In genomic region chr6:33420493-33421343, GRCh38 we compare ENCODE assay signal across 1 cellular context.
TF ChIP-seq lines count a peak whose summit lies in the region.

No MANE protein-coding gene starts in this region.

TF ChIP-seq in K562, 482 proteins besides CTCF, POLR2A, EP300 and RAD21 (continued from another document and continues in another):
- TF ChIP-seq TFE3 (CRISPR knock-in tag; IDR thresholded peaks at IDR 0.05) (no peak), PURB (CRISPR knock-in tag; IDR thresholded peaks at IDR 0.05; ENCODE audit: low read depth) (no peak), GMEB1 (CRISPR knock-in tag; IDR thresholded peaks at IDR 0.05) (no peak), CBX8 (IDR thresholded peaks at IDR 0.05; ENCODE audit: borderline replicate concordance, extremely low read depth, low read depth, low read length, poor library complexity, severe bottlenecking) (no peak), JUND (IDR thresholded peaks at IDR 0.05; ENCODE audit: borderline replicate concordance, low read depth, low read length) (peak; percentile 49; the same call in 1 of the 2 replicates), JUND (tag; IDR thresholded peaks at IDR 0.05; ENCODE audit: borderline replicate concordance, low read depth, low read length) (0 out of 3 replicates have a peak, but pooled peaks have one; percentile 26), PYGO2 (tag; IDR thresholded peaks at IDR 0.05) (no peak), NR2C1 (IDR thresholded peaks at IDR 0.05) (peak; percentile 40; the same call in 1 of the 2 replicates), NR2C1 (tag; IDR thresholded peaks at IDR 0.05) (0 out of 2 replicates have a peak, but pooled peaks have one; percentile 30), TAF7 (tag; IDR thresholded peaks at IDR 0.05) (no peak), FOSL1 (tag; conservative IDR thresholded peaks at IDR 0.05) (no peak), BCOR (IDR thresholded peaks at IDR 0.05) (peak; percentile 62; the same call in 1 of the 2 replicates), KLF16 (IDR thresholded peaks at IDR 0.05) (no peak), ZNF707 (CRISPR knock-in tag; conservative IDR thresholded peaks at IDR 0.05) (no peak), ZNF57 (CRISPR knock-in tag; IDR thresholded peaks at IDR 0.05) (no peak), RBBP5 (IDR thresholded peaks at IDR 0.05; ENCODE audit: borderline replicate concordance, insufficient read depth, low read length, poor library complexity, severe bottlenecking) (no peak), ELF1 (tag; IDR thresholded peaks at IDR 0.05) (no peak), PPARD (CRISPR knock-in tag; IDR thresholded peaks at IDR 0.05) (no peak), STAT6 (CRISPR knock-in tag; IDR thresholded peaks at IDR 0.05) (no peak), BHLHE40 (IDR thresholded peaks at IDR 0.05; ENCODE audit: low read length) (no peak), KAT7 (CRISPR knock-in tag; IDR thresholded peaks at IDR 0.05; ENCODE audit: borderline replicate concordance) (no peak), PCBP2 (IDR thresholded peaks at IDR 0.05; ENCODE audit: low read depth, low read length, poor library complexity, severe bottlenecking) (peak; percentile 67), MED1 (CRISPR knock-in tag; IDR thresholded peaks at IDR 0.05; ENCODE audit: borderline replicate concordance) (no peak), ZEB2 (IDR thresholded peaks at IDR 0.05) (peak; percentile 94), SIN3B (IDR thresholded peaks at IDR 0.05; ENCODE audit: low read depth) (peak; percentile 48), ZNF3 (CRISPR knock-in tag; IDR thresholded peaks at IDR 0.05) (no peak), BRF1 (IDR thresholded peaks at IDR 0.05; ENCODE audit: borderline replicate concordance, extremely low read depth, insufficient read length) (no peak), ZNF134 (CRISPR knock-in tag; conservative IDR thresholded peaks at IDR 0.05) (no peak), ZSCAN29 (IDR thresholded peaks at IDR 0.05) (no peak), CBX2 (IDR thresholded peaks at IDR 0.05; ENCODE audit: insufficient read depth, low read length, poor library complexity, severe bottlenecking) (no peak), HMG20A (CRISPR knock-in tag; conservative IDR thresholded peaks at IDR 0.05) (no peak), SUPT5H (IDR thresholded peaks at IDR 0.05) (no peak), HOXB6 (CRISPR knock-in tag; IDR thresholded peaks at IDR 0.05; ENCODE audit: borderline replicate concordance) (no peak)
- TF ChIP-seq, protein P1, sequence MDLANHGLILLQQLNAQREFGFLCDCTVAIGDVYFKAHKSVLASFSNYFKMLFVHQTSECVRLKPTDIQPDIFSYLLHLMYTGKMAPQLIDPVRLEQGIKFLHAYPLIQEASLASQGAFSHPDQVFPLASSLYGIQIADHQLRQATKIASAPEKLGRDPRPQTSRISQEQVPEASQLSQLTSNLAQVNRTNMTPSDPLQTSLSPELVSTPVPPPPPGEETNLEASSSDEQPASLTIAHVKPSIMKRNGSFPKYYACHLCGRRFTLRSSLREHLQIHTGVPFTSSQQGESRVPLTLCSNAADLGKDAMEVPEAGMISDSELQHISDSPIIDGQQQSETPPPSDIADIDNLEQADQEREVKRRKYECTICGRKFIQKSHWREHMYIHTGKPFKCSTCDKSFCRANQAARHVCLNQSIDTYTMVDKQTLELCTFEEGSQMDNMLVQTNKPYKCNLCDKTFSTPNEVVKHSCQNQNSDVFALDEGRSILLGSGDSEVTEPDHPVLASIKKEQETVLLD (IDR thresholded peaks at IDR 0.05): peak; percentile 77
- TF ChIP-seq, protein P2, sequence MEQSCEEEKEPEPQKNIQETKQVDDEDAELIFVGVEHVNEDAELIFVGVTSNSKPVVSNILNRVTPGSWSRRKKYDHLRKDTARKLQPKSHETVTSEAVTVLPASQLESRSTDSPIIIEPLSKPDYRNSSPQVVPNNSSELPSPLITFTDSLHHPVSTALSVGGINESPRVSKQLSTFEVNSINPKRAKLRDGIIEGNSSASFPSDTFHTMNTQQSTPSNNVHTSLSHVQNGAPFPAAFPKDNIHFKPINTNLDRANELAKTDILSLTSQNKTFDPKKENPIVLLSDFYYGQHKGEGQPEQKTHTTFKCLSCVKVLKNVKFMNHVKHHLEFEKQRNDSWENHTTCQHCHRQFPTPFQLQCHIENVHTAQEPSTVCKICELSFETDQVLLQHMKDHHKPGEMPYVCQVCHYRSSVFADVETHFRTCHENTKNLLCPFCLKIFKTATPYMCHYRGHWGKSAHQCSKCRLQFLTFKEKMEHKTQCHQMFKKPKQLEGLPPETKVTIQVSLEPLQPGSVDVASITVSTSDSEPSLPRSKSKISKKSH (CRISPR knock-in tag; IDR thresholded peaks at IDR 0.05): no peak
- TF ChIP-seq, protein P3, sequence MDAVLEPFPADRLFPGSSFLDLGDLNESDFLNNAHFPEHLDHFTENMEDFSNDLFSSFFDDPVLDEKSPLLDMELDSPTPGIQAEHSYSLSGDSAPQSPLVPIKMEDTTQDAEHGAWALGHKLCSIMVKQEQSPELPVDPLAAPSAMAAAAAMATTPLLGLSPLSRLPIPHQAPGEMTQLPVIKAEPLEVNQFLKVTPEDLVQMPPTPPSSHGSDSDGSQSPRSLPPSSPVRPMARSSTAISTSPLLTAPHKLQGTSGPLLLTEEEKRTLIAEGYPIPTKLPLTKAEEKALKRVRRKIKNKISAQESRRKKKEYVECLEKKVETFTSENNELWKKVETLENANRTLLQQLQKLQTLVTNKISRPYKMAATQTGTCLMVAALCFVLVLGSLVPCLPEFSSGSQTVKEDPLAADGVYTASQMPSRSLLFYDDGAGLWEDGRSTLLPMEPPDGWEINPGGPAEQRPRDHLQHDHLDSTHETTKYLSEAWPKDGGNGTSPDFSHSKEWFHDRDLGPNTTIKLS (IDR thresholded peaks at IDR 0.05; ENCODE audit: borderline replicate concordance, low read depth): no peak
- TF ChIP-seq, protein P4, sequence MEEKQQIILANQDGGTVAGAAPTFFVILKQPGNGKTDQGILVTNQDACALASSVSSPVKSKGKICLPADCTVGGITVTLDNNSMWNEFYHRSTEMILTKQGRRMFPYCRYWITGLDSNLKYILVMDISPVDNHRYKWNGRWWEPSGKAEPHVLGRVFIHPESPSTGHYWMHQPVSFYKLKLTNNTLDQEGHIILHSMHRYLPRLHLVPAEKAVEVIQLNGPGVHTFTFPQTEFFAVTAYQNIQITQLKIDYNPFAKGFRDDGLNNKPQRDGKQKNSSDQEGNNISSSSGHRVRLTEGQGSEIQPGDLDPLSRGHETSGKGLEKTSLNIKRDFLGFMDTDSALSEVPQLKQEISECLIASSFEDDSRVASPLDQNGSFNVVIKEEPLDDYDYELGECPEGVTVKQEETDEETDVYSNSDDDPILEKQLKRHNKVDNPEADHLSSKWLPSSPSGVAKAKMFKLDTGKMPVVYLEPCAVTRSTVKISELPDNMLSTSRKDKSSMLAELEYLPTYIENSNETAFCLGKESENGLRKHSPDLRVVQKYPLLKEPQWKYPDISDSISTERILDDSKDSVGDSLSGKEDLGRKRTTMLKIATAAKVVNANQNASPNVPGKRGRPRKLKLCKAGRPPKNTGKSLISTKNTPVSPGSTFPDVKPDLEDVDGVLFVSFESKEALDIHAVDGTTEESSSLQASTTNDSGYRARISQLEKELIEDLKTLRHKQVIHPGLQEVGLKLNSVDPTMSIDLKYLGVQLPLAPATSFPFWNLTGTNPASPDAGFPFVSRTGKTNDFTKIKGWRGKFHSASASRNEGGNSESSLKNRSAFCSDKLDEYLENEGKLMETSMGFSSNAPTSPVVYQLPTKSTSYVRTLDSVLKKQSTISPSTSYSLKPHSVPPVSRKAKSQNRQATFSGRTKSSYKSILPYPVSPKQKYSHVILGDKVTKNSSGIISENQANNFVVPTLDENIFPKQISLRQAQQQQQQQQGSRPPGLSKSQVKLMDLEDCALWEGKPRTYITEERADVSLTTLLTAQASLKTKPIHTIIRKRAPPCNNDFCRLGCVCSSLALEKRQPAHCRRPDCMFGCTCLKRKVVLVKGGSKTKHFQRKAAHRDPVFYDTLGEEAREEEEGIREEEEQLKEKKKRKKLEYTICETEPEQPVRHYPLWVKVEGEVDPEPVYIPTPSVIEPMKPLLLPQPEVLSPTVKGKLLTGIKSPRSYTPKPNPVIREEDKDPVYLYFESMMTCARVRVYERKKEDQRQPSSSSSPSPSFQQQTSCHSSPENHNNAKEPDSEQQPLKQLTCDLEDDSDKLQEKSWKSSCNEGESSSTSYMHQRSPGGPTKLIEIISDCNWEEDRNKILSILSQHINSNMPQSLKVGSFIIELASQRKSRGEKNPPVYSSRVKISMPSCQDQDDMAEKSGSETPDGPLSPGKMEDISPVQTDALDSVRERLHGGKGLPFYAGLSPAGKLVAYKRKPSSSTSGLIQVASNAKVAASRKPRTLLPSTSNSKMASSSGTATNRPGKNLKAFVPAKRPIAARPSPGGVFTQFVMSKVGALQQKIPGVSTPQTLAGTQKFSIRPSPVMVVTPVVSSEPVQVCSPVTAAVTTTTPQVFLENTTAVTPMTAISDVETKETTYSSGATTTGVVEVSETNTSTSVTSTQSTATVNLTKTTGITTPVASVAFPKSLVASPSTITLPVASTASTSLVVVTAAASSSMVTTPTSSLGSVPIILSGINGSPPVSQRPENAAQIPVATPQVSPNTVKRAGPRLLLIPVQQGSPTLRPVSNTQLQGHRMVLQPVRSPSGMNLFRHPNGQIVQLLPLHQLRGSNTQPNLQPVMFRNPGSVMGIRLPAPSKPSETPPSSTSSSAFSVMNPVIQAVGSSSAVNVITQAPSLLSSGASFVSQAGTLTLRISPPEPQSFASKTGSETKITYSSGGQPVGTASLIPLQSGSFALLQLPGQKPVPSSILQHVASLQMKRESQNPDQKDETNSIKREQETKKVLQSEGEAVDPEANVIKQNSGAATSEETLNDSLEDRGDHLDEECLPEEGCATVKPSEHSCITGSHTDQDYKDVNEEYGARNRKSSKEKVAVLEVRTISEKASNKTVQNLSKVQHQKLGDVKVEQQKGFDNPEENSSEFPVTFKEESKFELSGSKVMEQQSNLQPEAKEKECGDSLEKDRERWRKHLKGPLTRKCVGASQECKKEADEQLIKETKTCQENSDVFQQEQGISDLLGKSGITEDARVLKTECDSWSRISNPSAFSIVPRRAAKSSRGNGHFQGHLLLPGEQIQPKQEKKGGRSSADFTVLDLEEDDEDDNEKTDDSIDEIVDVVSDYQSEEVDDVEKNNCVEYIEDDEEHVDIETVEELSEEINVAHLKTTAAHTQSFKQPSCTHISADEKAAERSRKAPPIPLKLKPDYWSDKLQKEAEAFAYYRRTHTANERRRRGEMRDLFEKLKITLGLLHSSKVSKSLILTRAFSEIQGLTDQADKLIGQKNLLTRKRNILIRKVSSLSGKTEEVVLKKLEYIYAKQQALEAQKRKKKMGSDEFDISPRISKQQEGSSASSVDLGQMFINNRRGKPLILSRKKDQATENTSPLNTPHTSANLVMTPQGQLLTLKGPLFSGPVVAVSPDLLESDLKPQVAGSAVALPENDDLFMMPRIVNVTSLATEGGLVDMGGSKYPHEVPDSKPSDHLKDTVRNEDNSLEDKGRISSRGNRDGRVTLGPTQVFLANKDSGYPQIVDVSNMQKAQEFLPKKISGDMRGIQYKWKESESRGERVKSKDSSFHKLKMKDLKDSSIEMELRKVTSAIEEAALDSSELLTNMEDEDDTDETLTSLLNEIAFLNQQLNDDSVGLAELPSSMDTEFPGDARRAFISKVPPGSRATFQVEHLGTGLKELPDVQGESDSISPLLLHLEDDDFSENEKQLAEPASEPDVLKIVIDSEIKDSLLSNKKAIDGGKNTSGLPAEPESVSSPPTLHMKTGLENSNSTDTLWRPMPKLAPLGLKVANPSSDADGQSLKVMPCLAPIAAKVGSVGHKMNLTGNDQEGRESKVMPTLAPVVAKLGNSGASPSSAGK (IDR thresholded peaks at IDR 0.05): peak; percentile 31; the same call in 1 of the 2 replicates
- TF ChIP-seq, protein P5, sequence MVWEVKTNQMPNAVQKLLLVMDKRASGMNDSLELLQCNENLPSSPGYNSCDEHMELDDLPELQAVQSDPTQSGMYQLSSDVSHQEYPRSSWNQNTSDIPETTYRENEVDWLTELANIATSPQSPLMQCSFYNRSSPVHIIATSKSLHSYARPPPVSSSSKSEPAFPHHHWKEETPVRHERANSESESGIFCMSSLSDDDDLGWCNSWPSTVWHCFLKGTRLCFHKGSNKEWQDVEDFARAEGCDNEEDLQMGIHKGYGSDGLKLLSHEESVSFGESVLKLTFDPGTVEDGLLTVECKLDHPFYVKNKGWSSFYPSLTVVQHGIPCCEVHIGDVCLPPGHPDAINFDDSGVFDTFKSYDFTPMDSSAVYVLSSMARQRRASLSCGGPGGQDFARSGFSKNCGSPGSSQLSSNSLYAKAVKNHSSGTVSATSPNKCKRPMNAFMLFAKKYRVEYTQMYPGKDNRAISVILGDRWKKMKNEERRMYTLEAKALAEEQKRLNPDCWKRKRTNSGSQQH (CRISPR knock-in tag; IDR thresholded peaks at IDR 0.05): peak; percentile 38; the same call in 1 of the 2 replicates
